Comparison of ENCODE assay signal across 1 cellular context in the genomic region with DNA sequence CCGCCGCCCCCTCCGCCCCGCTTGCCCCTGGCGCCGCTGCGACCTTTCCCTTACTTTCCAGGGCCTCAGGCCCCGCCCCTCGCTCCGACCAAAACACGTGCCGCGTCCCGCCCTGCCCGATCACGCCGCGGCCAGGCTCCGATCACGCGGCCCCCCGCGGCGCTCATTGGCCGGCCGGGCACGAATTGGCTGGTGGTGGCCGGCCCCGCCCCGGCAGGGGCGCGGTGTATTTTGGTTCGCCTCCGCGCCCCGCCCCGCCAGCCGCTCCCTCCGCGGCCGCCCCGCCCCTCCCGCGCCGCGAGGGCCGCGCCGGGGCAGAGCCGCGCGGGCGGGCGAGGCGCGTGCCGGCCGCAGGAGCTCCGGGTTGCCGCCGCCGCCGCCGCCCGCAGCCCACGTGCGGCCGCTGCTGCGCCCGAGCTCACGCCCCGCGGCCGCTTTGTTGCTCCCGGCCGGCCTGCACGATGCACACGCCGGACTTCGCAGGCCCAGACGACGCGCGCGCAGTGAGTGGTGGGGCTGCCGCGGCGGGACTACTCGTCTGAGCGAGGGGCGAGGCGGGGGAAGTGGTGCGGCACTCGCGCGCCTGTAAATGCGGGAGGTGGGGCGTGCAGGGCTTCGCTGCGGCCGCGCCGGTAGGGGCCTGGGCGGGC.
TF ChIP-seq lines count a peak whose summit lies in the region.

KLF11 (plus strand) TSS at position 295 of the 650 bp plus-strand sequence; CDS start at position 462, 167 bp downstream.

TF ChIP-seq in HepG2, 621 proteins besides CTCF, POLR2A, EP300 and RAD21 (continued from another document and continues in another):
- TF ChIP-seq ZBTB26 (CRISPR knock-in tag; IDR thresholded peaks at IDR 0.05; ENCODE audit: borderline replicate concordance) = no peak
- peak; percentile 90 for TF ChIP-seq ZNF543 (CRISPR knock-in tag; IDR thresholded peaks at IDR 0.05)
- TF ChIP-seq, protein P1, sequence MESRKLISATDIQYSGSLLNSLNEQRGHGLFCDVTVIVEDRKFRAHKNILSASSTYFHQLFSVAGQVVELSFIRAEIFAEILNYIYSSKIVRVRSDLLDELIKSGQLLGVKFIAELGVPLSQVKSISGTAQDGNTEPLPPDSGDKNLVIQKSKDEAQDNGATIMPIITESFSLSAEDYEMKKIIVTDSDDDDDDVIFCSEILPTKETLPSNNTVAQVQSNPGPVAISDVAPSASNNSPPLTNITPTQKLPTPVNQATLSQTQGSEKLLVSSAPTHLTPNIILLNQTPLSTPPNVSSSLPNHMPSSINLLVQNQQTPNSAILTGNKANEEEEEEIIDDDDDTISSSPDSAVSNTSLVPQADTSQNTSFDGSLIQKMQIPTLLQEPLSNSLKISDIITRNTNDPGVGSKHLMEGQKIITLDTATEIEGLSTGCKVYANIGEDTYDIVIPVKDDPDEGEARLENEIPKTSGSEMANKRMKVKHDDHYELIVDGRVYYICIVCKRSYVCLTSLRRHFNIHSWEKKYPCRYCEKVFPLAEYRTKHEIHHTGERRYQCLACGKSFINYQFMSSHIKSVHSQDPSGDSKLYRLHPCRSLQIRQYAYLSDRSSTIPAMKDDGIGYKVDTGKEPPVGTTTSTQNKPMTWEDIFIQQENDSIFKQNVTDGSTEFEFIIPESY (CRISPR knock-in tag; IDR thresholded peaks at IDR 0.05) = peak; percentile 9; the same call in 1 of the 2 replicates
- no peak for TF ChIP-seq SMYD3 (CRISPR knock-in tag; IDR thresholded peaks at IDR 0.05)
- TF ChIP-seq ZNF616 (CRISPR knock-in tag; IDR thresholded peaks at IDR 0.05; ENCODE audit: low read depth) = peak; percentile 98
- peak; percentile 87; the same call in 1 of the 2 replicates for TF ChIP-seq ISX (CRISPR knock-in tag; conservative IDR thresholded peaks at IDR 0.05)
- TF ChIP-seq MZF1 (CRISPR knock-in tag; IDR thresholded peaks at IDR 0.05; ENCODE audit: borderline replicate concordance) = no peak
- TF ChIP-seq, protein P2, sequence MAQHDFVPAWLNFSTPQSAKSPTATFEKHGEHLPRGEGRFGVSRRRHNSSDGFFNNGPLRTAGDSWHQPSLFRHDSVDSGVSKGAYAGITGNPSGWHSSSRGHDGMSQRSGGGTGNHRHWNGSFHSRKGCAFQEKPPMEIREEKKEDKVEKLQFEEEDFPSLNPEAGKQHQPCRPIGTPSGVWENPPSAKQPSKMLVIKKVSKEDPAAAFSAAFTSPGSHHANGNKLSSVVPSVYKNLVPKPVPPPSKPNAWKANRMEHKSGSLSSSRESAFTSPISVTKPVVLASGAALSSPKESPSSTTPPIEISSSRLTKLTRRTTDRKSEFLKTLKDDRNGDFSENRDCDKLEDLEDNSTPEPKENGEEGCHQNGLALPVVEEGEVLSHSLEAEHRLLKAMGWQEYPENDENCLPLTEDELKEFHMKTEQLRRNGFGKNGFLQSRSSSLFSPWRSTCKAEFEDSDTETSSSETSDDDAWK (CRISPR knock-in tag; IDR thresholded peaks at IDR 0.05) = no peak
- peak; percentile 98 for TF ChIP-seq ZNF766 (CRISPR knock-in tag; IDR thresholded peaks at IDR 0.05; ENCODE audit: borderline replicate concordance)
- peak; percentile 86; the same call in 1 of the 2 replicates for TF ChIP-seq AKNA (CRISPR knock-in tag; IDR thresholded peaks at IDR 0.05; ENCODE audit: borderline replicate concordance)
- peak; percentile 44; the same call in 1 of the 2 replicates for TF ChIP-seq EED (CRISPR knock-in tag; IDR thresholded peaks at IDR 0.05)
- 0 out of 2 replicates have a peak, but pooled peaks have one; percentile 84 for TF ChIP-seq GZF1 (CRISPR knock-in tag; IDR thresholded peaks at IDR 0.05)
- peak; percentile 60; the same call in 1 of the 2 replicates for TF ChIP-seq ZBTB1 (CRISPR knock-in tag; IDR thresholded peaks at IDR 0.05; ENCODE audit: borderline replicate concordance)
- TF ChIP-seq RARA (CRISPR knock-in tag; IDR thresholded peaks at IDR 0.05) = no peak; the same call in 1 of the 2 replicates
- no peak for TF ChIP-seq ZNF354B (CRISPR knock-in tag; IDR thresholded peaks at IDR 0.05)
- no peak for TF ChIP-seq POLR2AphosphoS2 (IDR thresholded peaks at IDR 0.05; ENCODE audit: low read depth, low read length)
- 0 out of 2 replicates have a peak, but pooled peaks have one; percentile 11 for TF ChIP-seq TRIM24 (CRISPR knock-in tag; IDR thresholded peaks at IDR 0.05)
- TF ChIP-seq MEIS1 (CRISPR knock-in tag; IDR thresholded peaks at IDR 0.05; ENCODE audit: borderline replicate concordance) = peak; percentile 37; the same call in 1 of the 2 replicates
- peak; percentile 93; the same call in 1 of the 2 replicates for TF ChIP-seq THAP8 (CRISPR knock-in tag; IDR thresholded peaks at IDR 0.05; ENCODE audit: borderline replicate concordance)
- no peak for TF ChIP-seq BRD4 (CRISPR knock-in tag; IDR thresholded peaks at IDR 0.05)
- 0 out of 2 replicates have a peak, but pooled peaks have one; percentile 55 for TF ChIP-seq ZSCAN5A (CRISPR knock-in tag; IDR thresholded peaks at IDR 0.05; ENCODE audit: borderline replicate concordance)
- TF ChIP-seq CEBPZ (IDR thresholded peaks at IDR 0.05; ENCODE audit: low read length) = no peak
- no peak for TF ChIP-seq ZNF615 (CRISPR knock-in tag; IDR thresholded peaks at IDR 0.05; ENCODE audit: borderline replicate concordance)
- no peak for TF ChIP-seq NR2F2 (IDR thresholded peaks at IDR 0.05; ENCODE audit: borderline replicate concordance, low read depth)
- TF ChIP-seq E2F5 (CRISPR knock-in tag; conservative IDR thresholded peaks at IDR 0.05) = peak; percentile 86
- TF ChIP-seq ZNF768 (CRISPR knock-in tag; IDR thresholded peaks at IDR 0.05) = peak; percentile 56; the same call in 1 of the 2 replicates
- no peak for TF ChIP-seq NR2F6 (IDR thresholded peaks at IDR 0.05)
- peak; percentile 47; the same call in 1 of the 2 replicates for TF ChIP-seq NR2F6 (CRISPR knock-in tag; IDR thresholded peaks at IDR 0.05)
- TF ChIP-seq, protein P3, sequence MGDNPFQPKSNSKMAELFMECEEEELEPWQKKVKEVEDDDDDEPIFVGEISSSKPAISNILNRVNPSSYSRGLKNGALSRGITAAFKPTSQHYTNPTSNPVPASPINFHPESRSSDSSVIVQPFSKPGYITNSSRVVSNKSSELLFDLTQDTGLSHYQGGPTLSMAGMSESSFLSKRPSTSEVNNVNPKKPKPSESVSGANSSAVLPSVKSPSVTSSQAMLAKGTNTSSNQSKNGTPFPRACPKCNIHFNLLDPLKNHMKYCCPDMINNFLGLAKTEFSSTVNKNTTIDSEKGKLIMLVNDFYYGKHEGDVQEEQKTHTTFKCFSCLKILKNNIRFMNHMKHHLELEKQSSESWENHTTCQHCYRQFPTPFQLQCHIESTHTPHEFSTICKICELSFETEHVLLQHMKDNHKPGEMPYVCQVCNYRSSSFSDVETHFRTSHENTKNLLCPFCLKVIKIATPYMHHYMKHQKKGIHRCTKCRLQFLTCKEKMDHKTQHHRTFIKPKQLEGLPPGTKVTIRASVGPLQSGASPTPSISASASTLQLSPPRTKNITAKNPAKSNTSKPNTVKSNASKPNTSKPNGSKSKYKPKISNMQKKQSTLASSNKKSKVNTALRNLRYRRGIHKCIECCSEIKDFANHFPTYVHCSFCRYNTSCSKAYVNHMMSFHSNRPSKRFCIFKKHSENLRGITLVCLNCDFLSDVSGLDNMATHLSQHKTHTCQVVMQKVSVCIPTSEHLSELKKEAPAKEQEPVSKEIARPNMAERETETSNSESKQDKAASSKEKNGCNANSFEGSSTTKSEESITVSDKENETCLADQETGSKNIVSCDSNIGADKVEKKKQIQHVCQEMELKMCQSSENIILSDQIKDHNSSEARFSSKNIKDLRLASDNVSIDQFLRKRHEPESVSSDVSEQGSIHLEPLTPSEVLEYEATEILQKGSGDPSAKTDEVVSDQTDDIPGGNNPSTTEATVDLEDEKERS (CRISPR knock-in tag; IDR thresholded peaks at IDR 0.05) = 0 out of 2 replicates have a peak, but pooled peaks have one; percentile 59
- TF ChIP-seq IKZF1 (IDR thresholded peaks at IDR 0.05) = no peak
- no peak for TF ChIP-seq KDM4B (CRISPR knock-in tag; IDR thresholded peaks at IDR 0.05)
- no peak for TF ChIP-seq KLF13 (CRISPR knock-in tag; IDR thresholded peaks at IDR 0.05)
- peak; percentile 80; the same call in 1 of the 2 replicates for TF ChIP-seq KMT2B (CRISPR knock-in tag; IDR thresholded peaks at IDR 0.05)
- 0 out of 2 replicates have a peak, but pooled peaks have one; percentile 67 for TF ChIP-seq MYNN (CRISPR knock-in tag; IDR thresholded peaks at IDR 0.05; ENCODE audit: low read depth)
- TF ChIP-seq NR3C1 (CRISPR knock-in tag; IDR thresholded peaks at IDR 0.05) = no peak
- peak in 1 of 2 experiments; percentile 79; a peak in 1 of 4 replicates for TF ChIP-seq KLF16 (CRISPR knock-in tag; IDR thresholded peaks at IDR 0.05)
